In the genomic region with DNA sequence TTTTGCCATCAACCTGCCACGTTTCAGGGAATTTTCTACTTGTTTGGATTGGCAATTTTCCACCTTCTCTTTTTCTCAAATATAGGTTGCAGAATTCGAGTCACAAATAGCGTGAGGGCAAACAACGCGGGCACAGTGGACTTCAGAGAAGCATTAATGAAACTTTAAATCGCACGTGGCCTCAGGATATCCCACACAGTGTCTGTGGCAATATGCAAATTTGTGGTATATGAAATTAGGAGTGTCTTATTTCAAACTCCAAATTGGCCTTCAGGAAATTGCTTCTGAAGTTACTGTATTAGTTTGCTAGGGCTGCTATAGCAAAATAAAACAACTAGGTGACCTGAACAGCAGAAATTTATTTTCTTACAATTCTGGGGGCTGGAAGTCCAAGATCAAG, we compare ENCODE assay signal across 20 cellular contexts.
"Had no signal": no experiment of that assay in that cellular context is flagged by ENCODE, and none has a peak within 500 bp of the region (broad histone marks: within the 10 kb centered on the region; RNA-seq: fewer than 3 reads in every experiment).

No MANE protein-coding gene starts in this region.

- ATAC-seq: left colon; left lung; lower lobe of right lung; naive thymus-derived CD8-positive, alpha-beta T cell; pancreas; right cardiac atrium; sciatic nerve; stimulated activated effector memory CD8-positive, alpha-beta T cell treated with anti-CD3 and anti-CD28 coated beads, Interleukin-12 subunit alpha, Interleukin-12 subunit beta, amount 100 ng/mL, for 72 hours had no signal

- DNase-seq: hypothalamus; immature natural killer cell; kidney; left colon; left lung; lower lobe of right lung; mammary epithelial cell; mesenchymal stem cell; naive thymus-derived CD8-positive, alpha-beta T cell; nucleus accumbens; retina; right cardiac atrium; stimulated activated CD4-positive, alpha-beta T cell treated with anti-CD3 and anti-CD28 coated beads, Interleukin-4, amount 100 ng/mL, for 24 hours; stimulated activated naive CD4-positive, alpha-beta T cell; tibial artery; trophoblast cell; upper lobe of right lung had no signal
